Comparison of ENCODE assay signal across 8 cellular contexts in the genomic region with DNA sequence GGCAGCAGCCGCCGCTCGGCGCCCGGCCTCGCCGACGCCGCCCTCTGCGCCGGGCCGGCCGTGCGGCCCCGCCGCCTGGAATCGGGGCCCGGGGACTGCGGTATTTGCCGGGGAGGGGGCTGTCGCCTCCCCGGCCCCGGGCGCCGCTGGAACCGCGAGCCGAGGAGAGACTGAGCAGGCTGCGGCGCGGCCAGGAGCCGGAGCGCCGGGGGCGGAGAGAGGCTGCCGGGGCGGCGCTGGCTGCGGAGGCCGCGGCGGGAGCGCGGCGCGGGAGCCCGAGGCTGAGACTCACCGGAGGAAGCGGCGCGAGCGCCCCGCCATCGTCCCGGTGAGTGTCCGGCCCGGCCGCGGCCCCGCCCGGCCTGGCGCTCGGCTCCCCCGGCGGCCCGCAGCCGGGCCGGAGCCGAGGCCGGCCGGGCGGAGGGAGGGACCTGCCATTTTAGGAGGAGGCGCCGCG. TPM values are rescaled to one million over a fixed set of nuclear protein-coding genes. Genes with fewer than 3 reads are reported as not detected.
DNase-seq lines count a peak whose midpoint lies in the region; ATAC-seq and TF ChIP-seq lines count a peak whose summit lies in the region.

No MANE protein-coding gene starts in this region.

- peak overlapping the region; percentile 99 for H3K27ac Mint-ChIP-seq in central memory CD8-positive, alpha-beta T cell (ENCODE audit: low read depth)
- no peak overlapping the region for H3K27ac Mint-ChIP-seq in activated T-helper 2 cell treated with anti-CD3 and anti-CD28 coated beads, Interferon-gamma antibody, Interleukin-2, Interleukin-4, amounts not matched to agents 10 μg/mL and 5 μg/mL and 100 μg/mL, durations not matched to agents 14 hours and 24 hours and 36 hours

- H3K4me2 ChIP-seq in Loucy (ENCODE audit: low read depth, low read length, poor library complexity, severe bottlenecking), result no peak overlapping the region

- DNase-seq in NCI-H2227 (lab: John Stamatoyannopoulos, UW; ENCODE audit: unreplicated experiment) (peak; percentile 53), NCI-H2227 treated with DMSO at 0.1 percent for 48 hours (lab: John Stamatoyannopoulos, UW) (no peak), left lobe of liver (ENCODE audit: low spot score) (no peak), globus pallidus (ENCODE audit: low spot score) (no peak)
- no peak for DNase-seq in central memory CD8-positive, alpha-beta T cell (ENCODE audit: low spot score in 2 of 2)
- no peak for DNase-seq in activated T-helper 2 cell treated with anti-CD3 and anti-CD28 coated beads, Interferon-gamma antibody, Interleukin-2, Interleukin-4, amounts not matched to agents 10 μg/mL and 5 μg/mL and 100 μg/mL, durations not matched to agents 14 hours and 24 hours and 36 hours (ENCODE audit: low spot score)

- peaks cover 51% of the 10 kb centered on the region for H3K4me1 Mint-ChIP-seq in central memory CD8-positive, alpha-beta T cell
- peaks cover 43% of the 10 kb centered on the region for H3K4me1 Mint-ChIP-seq in activated T-helper 2 cell treated with anti-CD3 and anti-CD28 coated beads, Interferon-gamma antibody, Interleukin-2, Interleukin-4, amounts not matched to agents 10 μg/mL and 5 μg/mL and 100 μg/mL, durations not matched to agents 14 hours and 24 hours and 36 hours (ENCODE audit: low read depth)

- H3K36me3 ChIP-seq in Loucy (ENCODE audit: insufficient read depth, low read length) (no peaks in the 10 kb centered on the region), mucosa of rectum (ENCODE audit: control insufficient read depth in 2 of 2, insufficient read depth in 2 of 2, low read length in 2 of 2) (no peaks in the 10 kb centered on the region)

- peaks cover 42% of the 10 kb centered on the region for H4K20me1 ChIP-seq in Loucy (ENCODE audit: insufficient read depth, low read length, poor library complexity, severe bottlenecking)

- H3K9me3 Mint-ChIP-seq in central memory CD8-positive, alpha-beta T cell, result no peaks in the 10 kb centered on the region
- H3K9me3 Mint-ChIP-seq in activated T-helper 2 cell treated with anti-CD3 and anti-CD28 coated beads, Interferon-gamma antibody, Interleukin-2, Interleukin-4, amounts not matched to agents 10 μg/mL and 5 μg/mL and 100 μg/mL, durations not matched to agents 14 hours and 24 hours and 36 hours, result no peaks in the 10 kb centered on the region

- H3K9me2 ChIP-seq in Loucy (replicated peaks; ENCODE audit: low read depth, low read length), result no peaks in the 10 kb centered on the region

- H3K4me1 ChIP-seq in Loucy (ENCODE audit: insufficient read depth, low read length, poor library complexity, severe bottlenecking) (peaks cover 45% of the 10 kb centered on the region), mucosa of rectum (ENCODE audit: control insufficient read depth in 2 of 2, insufficient read depth in 2 of 2, low read length in 2 of 2) (peaks cover 21 to 25% of the 10 kb centered on the region in 2 donors)

- intact Hi-C loops in activated T-helper 2 cell treated with anti-CD3 and anti-CD28 coated beads, Interferon-gamma antibody, Interleukin-2, Interleukin-4, amounts not matched to agents 10 μg/mL and 5 μg/mL and 100 μg/mL, durations not matched to agents 14 hours and 24 hours and 36 hours (cut with micrococcal nuclease), result loop anchor here (2.0 to 10.0 kb wide), 3 partner anchors 379 to 1815 kb away; partner anchors contain the start of genes DOP1B and PSMG1

- H3K27me3 Mint-ChIP-seq in central memory CD8-positive, alpha-beta T cell, result no peaks in the 10 kb centered on the region
- H3K27me3 Mint-ChIP-seq in activated T-helper 2 cell treated with anti-CD3 and anti-CD28 coated beads, Interferon-gamma antibody, Interleukin-2, Interleukin-4, amounts not matched to agents 10 μg/mL and 5 μg/mL and 100 μg/mL, durations not matched to agents 14 hours and 24 hours and 36 hours (ENCODE audit: low read depth), result no peaks in the 10 kb centered on the region

- H3K36me3 Mint-ChIP-seq in central memory CD8-positive, alpha-beta T cell (ENCODE audit: insufficient read depth), result peaks cover 22% of the 10 kb centered on the region
- peaks cover 18% of the 10 kb centered on the region for H3K36me3 Mint-ChIP-seq in activated T-helper 2 cell treated with anti-CD3 and anti-CD28 coated beads, Interferon-gamma antibody, Interleukin-2, Interleukin-4, amounts not matched to agents 10 μg/mL and 5 μg/mL and 100 μg/mL, durations not matched to agents 14 hours and 24 hours and 36 hours (ENCODE audit: low read depth)

- no peak for ATAC-seq in central memory CD8-positive, alpha-beta T cell (replicated peaks; ENCODE audit: extremely low read depth, poor library complexity, severe bottlenecking)
- ATAC-seq in left lobe of liver, result no peak

- H3K27me3 ChIP-seq in Loucy (ENCODE audit: insufficient read depth, low read length, poor library complexity, severe bottlenecking), result peaks cover 9% of the 10 kb centered on the region
- H3K27me3 ChIP-seq in mucosa of rectum (ENCODE audit: control insufficient read depth in 2 of 2, insufficient read depth in 2 of 2, low read length in 2 of 2), result no peaks in the 10 kb centered on the region

- H3K9me3 ChIP-seq in Loucy (ENCODE audit: insufficient read depth, low read depth, low read length) (no peaks in the 10 kb centered on the region), mucosa of rectum (ENCODE audit: control insufficient read depth in 2 of 2, low read length in 2 of 2) (no peaks in the 10 kb centered on the region)

- H3K79me2 ChIP-seq in Loucy (ENCODE audit: insufficient read depth, low read length), result peaks cover 76% of the 10 kb centered on the region

- peaks cover 9% of the 10 kb centered on the region; the same call in 1 of the 2 replicates for H3F3A ChIP-seq in Loucy (ENCODE audit: low read depth)

- H3K27ac ChIP-seq in mucosa of rectum (ENCODE audit: low read depth in 2 of 2, low read length in 2 of 2), result peak overlapping the region; percentile 98 to 100

- H3K4me3 Mint-ChIP-seq in central memory CD8-positive, alpha-beta T cell, result peak overlapping the region; percentile 100
- no peak overlapping the region for H3K4me3 Mint-ChIP-seq in activated T-helper 2 cell treated with anti-CD3 and anti-CD28 coated beads, Interferon-gamma antibody, Interleukin-2, Interleukin-4, amounts not matched to agents 10 μg/mL and 5 μg/mL and 100 μg/mL, durations not matched to agents 14 hours and 24 hours and 36 hours (ENCODE audit: low read depth)

- TF ChIP-seq CTCF in Loucy (conservative IDR thresholded peaks at IDR 0.05; ENCODE audit: low read length), result no peak

- H3K4me3 ChIP-seq in Loucy (ENCODE audit: low read length, poor library complexity, severe bottlenecking) (peak overlapping the region; percentile 98), mucosa of rectum (ENCODE audit: low read length in 2 of 2) (peak overlapping the region; percentile 93 to 94)

- peak overlapping the region; percentile 97 for H3K9ac ChIP-seq in Loucy (ENCODE audit: low read depth, low read length, poor library complexity, severe bottlenecking)
- peak overlapping the region; percentile 93 to 98 for H3K9ac ChIP-seq in mucosa of rectum (ENCODE audit: low read depth in 1 of 2, low read length in 2 of 2)

- H2AFZ ChIP-seq in Loucy (ENCODE audit: low read length), result no peak overlapping the region

RNA-seq across cellular contexts. Expression of gene DYRK1A, which starts 0.8 kb away (rescaled TPM):
- total RNA-seq in left lobe of liver, result 21.6 TPM
- total RNA-seq in activated T-helper 2 cell treated with anti-CD3 and anti-CD28 coated beads, Interferon-gamma antibody, Interleukin-2, Interleukin-4, amounts not matched to agents 10 μg/mL and 5 μg/mL and 100 μg/mL, durations not matched to agents 14 hours and 24 hours and 36 hours, result 61.8 and 62.5 TPM in 2 replicates
